ENCODE assay signal across 10 cellular contexts in the genomic region with DNA sequence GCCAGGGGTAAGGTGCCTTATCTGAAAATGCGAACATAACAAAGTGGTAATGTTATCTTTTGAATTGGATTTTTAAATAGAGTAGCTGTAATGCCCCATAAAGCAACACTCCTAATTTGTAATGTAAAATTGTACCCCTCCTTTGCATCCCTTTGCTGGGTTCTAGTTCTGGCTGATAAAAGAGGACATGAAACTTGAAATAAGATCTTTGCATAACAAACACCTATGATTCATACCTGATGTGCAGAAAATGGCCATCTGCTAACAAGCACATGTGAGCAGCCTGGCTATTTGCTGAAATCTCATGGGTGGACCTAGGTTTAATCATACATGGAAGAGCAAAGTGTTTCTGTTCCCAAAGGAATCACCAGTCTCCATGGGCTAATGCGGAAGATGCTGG.
DNase-seq lines count a peak whose midpoint lies in the region; ATAC-seq and TF ChIP-seq lines count a peak whose summit lies in the region.
"Had no signal": no experiment of that assay in that cellular context is flagged by ENCODE, and none has a peak within 500 bp of the region (broad histone marks: within the 10 kb centered on the region; RNA-seq: fewer than 3 reads in every experiment).

No MANE protein-coding gene starts in this region.

- no peaks in the 10 kb centered on the region for H3K9me3 ChIP-seq in neuronal stem cell (replicated peaks in 1 of 2; ENCODE audit: control insufficient read depth in 2 of 2, insufficient read depth in 1 of 2, low read depth in 1 of 2, low read length in 2 of 2)
- no peaks in the 10 kb centered on the region for H3K9me3 ChIP-seq in left lung

- no peak overlapping the region for H2AFZ ChIP-seq in neuronal stem cell (ENCODE audit: low read length)

- TF ChIP-seq CTCF in GM12865 (IDR thresholded peaks at IDR 0.05; ENCODE audit: insufficient read depth, low read depth, low read length, missing control alignments) (no peak), left lung (IDR thresholded peaks at IDR 0.05) (no peak)

- H3K36me3 ChIP-seq in neuronal stem cell (replicated peaks in 1 of 2; ENCODE audit: control insufficient read depth in 2 of 2, insufficient read depth in 2 of 2, low read length in 2 of 2) = no peaks in the 10 kb centered on the region
- H3K36me3 ChIP-seq in left lung = no peaks in the 10 kb centered on the region

- no CpG with 5 or more reads among the region's 2 CpGs for WGBS in neuronal stem cell (ENCODE audit: extremely low coverage in 2 of 2, insufficient read length in 2 of 2, insufficient replicate concordance in 1 of 2), 2 donors

- no peaks in the 10 kb centered on the region for H3K79me1 ChIP-seq in neuronal stem cell (ENCODE audit: low read depth, low read length)

- peak; percentile 63 for DNase-seq in GM12865 (ENCODE audit: low read depth)
- peak; percentile 93 for DNase-seq in NCI-H2171 treated with DMSO at 0.1 percent for 48 hours (lab: John Stamatoyannopoulos, UW)
- no peak for DNase-seq in AG08395 (ENCODE audit: low spot score)
- DNase-seq in posterior vena cava (ENCODE audit: low spot score) = no peak
- no peak for DNase-seq in neuronal stem cell (ENCODE audit: low spot score)
- no peak for DNase-seq in left lung
- DNase-seq: activated naive CD8-positive, alpha-beta T cell treated with anti-CD3 and anti-CD28 coated beads, Interleukin-2, amount 10 ng/mL, durations not matched to agents 7 days and 5 days; NCI-H1694 treated with DMSO at 0.1 percent for 48 hours had no signal

- no peak overlapping the region for H3K4me2 ChIP-seq in neuronal stem cell (ENCODE audit: insufficient read depth, low read length, poor library complexity, severe bottlenecking)

- H3K23ac ChIP-seq in neuronal stem cell (ENCODE audit: low read depth, low read length, poor library complexity) = no peak overlapping the region

- no peak overlapping the region for H2BK5ac ChIP-seq in neuronal stem cell (ENCODE audit: low read length)

- H2BK120ac ChIP-seq in neuronal stem cell (ENCODE audit: low read depth, low read length) = no peak overlapping the region

- no peak overlapping the region for H3K18ac ChIP-seq in neuronal stem cell (ENCODE audit: low read length)

- no peak overlapping the region for H2BK15ac ChIP-seq in neuronal stem cell (ENCODE audit: low read length)

- no peak overlapping the region for H4K8ac ChIP-seq in neuronal stem cell (ENCODE audit: low read depth, low read length)

- H3K9ac ChIP-seq in neuronal stem cell (ENCODE audit: low read depth, low read length, poor library complexity) = no peak overlapping the region

- H3K4ac ChIP-seq in neuronal stem cell (ENCODE audit: low read length) = no peak overlapping the region

- no peak overlapping the region for H2BK12ac ChIP-seq in neuronal stem cell (ENCODE audit: low read length)

- no peak overlapping the region for H4K91ac ChIP-seq in neuronal stem cell (ENCODE audit: low read depth, low read length, poor library complexity)

- H3K4me3 ChIP-seq in GM12865 (ENCODE audit: low read depth, low read length) (no peak overlapping the region), neuronal stem cell (ENCODE audit: low read length in 2 of 2) (no peak overlapping the region), left lung (no peak overlapping the region)

- H2AK5ac ChIP-seq in neuronal stem cell (ENCODE audit: low read depth, low read length) = no peak overlapping the region

- ATAC-seq in GM19455 (IDR thresholded peaks at IDR 0.05; ENCODE audit: unreplicated experiment) (peak; percentile 53), HG02885 (IDR thresholded peaks at IDR 0.05; ENCODE audit: poor library complexity, unreplicated experiment) (peak; percentile 62), left lung (no peak)

- no peak overlapping the region for H3K27ac ChIP-seq in neuronal stem cell (replicated peaks; ENCODE audit: low read length)
- no peak overlapping the region for H3K27ac ChIP-seq in left lung

- intact Hi-C loops in posterior vena cava (cut with DNase I) = no loop called here
- intact Hi-C loops in left lung (cut with DNase I) = no loop called here

- H3K27me3 ChIP-seq in neuronal stem cell (ENCODE audit: control insufficient read depth in 3 of 3, insufficient read depth in 3 of 3, low read depth in 1 of 3, low read length in 3 of 3) (no peaks in the 10 kb centered on the region), left lung (no peaks in the 10 kb centered on the region)

- no peak overlapping the region for H3K14ac ChIP-seq in neuronal stem cell (ENCODE audit: low read length)

- H3K4me1 ChIP-seq in neuronal stem cell (ENCODE audit: control insufficient read depth in 2 of 2, insufficient read depth in 1 of 2, low read depth in 1 of 2, low read length in 2 of 2) (no peaks in the 10 kb centered on the region), left lung (no peaks in the 10 kb centered on the region)

Comparison
In these comparisons a context has a peak if more than half of its experiments do, and no peak if none do; other contexts are left out.
1. DNase-seq: peak in GM12865 (single experiment) and NCI-H2171 treated with DMSO at 0.1 percent for 48 hours (single experiment); none in AG08395 (single experiment), posterior vena cava (single experiment), neuronal stem cell (single experiment) and left lung (0 of 2).